ENCODE assay signal across 21 cellular contexts in genomic region chr11:95989780-95990179, GRCh38.
"Had no signal": no experiment of that assay in that cellular context is flagged by ENCODE, and none has a peak within 500 bp of the region (broad histone marks: within the 10 kb centered on the region; RNA-seq: fewer than 3 reads in every experiment).

No MANE protein-coding gene starts in this region.

- H3K4me3 ChIP-seq: esophagus muscularis mucosa, gastrocnemius medialis, heart right ventricle, lower lobe of right lung, sigmoid colon, skin epidermis, tibial artery, upper lobe of right lung, vagina had no signal

- H3K36me3 ChIP-seq: gastrocnemius medialis had no signal

- H3K27ac ChIP-seq: esophagus muscularis mucosa, gastrocnemius medialis, heart right ventricle, lower lobe of right lung, sigmoid colon, skin epidermis, upper lobe of right lung, vagina had no signal

- H3K27ac Mint-ChIP-seq: memory B cell; stimulated activated naive B cell treated with anti-CD40 and anti-IgM and Interleukin-4, amounts not matched to agents 10 μg/mL and 1 μg/mL and 100 μg/mL, for 72 hours had no signal

- DNase-seq: effector memory CD4-positive, alpha-beta T cell; gastrocnemius medialis; heart right ventricle; hypothalamus; kidney glomerular epithelial cell; lower lobe of right lung; naive thymus-derived CD8-positive, alpha-beta T cell; posterior cingulate gyrus; sigmoid colon; stimulated activated CD4-positive, alpha-beta T cell treated with anti-CD3 and anti-CD28 coated beads, Interleukin-2, amount 100 ng/mL, for 24 hours; stimulated activated CD4-positive, alpha-beta T cell treated with anti-CD3 and anti-CD28 coated beads, Interleukin-4, amount 100 ng/mL, for 4 hours; stimulated activated naive B cell treated with anti-CD40 and anti-IgM and Interleukin-4, amounts not matched to agents 10 μg/mL and 1 μg/mL and 100 μg/mL, for 72 hours; stimulated activated naive CD8-positive, alpha-beta T cell treated with anti-CD3 and anti-CD28 coated beads, Interleukin-15, amount 100 ng/mL, for 72 hours; tibial artery; upper lobe of right lung had no signal

- H3K4me3 Mint-ChIP-seq: memory B cell; neural crest cell; stimulated activated naive B cell treated with anti-CD40 and anti-IgM and Interleukin-4, amounts not matched to agents 10 μg/mL and 1 μg/mL and 100 μg/mL, for 72 hours; stimulated activated naive CD8-positive, alpha-beta T cell treated with anti-CD3 and anti-CD28 coated beads, Interleukin-15, amount 100 ng/mL, for 72 hours had no signal

- H3K27me3 Mint-ChIP-seq: memory B cell; naive thymus-derived CD8-positive, alpha-beta T cell; stimulated activated naive B cell treated with anti-CD40 and anti-IgM and Interleukin-4, amounts not matched to agents 10 μg/mL and 1 μg/mL and 100 μg/mL, for 72 hours; stimulated activated naive CD8-positive, alpha-beta T cell treated with anti-CD3 and anti-CD28 coated beads, Interleukin-15, amount 100 ng/mL, for 72 hours had no signal

- H3K9me3 ChIP-seq: esophagus muscularis mucosa, gastrocnemius medialis, heart right ventricle, lower lobe of right lung, sigmoid colon, tibial artery, upper lobe of right lung, vagina had no signal

- ATAC-seq: gastrocnemius medialis; heart right ventricle; left lobe of liver; lower lobe of right lung; naive thymus-derived CD8-positive, alpha-beta T cell; stimulated activated naive B cell treated with anti-CD40 and anti-IgM and Interleukin-4, amounts not matched to agents 10 μg/mL and 1 μg/mL and 100 μg/mL, for 72 hours; stimulated activated naive CD8-positive, alpha-beta T cell treated with anti-CD3 and anti-CD28 coated beads, Interleukin-15, amount 100 ng/mL, for 72 hours; upper lobe of right lung had no signal

- H3K27me3 ChIP-seq: esophagus muscularis mucosa, gastrocnemius medialis, heart right ventricle, sigmoid colon, tibial artery, upper lobe of right lung, vagina had no signal

- H3K4me1 ChIP-seq: gastrocnemius medialis had no signal

- H3K4me1 Mint-ChIP-seq: memory B cell had no signal

- H3K9me3 Mint-ChIP-seq: memory B cell; naive thymus-derived CD8-positive, alpha-beta T cell; neural crest cell; stimulated activated naive B cell treated with anti-CD40 and anti-IgM and Interleukin-4, amounts not matched to agents 10 μg/mL and 1 μg/mL and 100 μg/mL, for 72 hours; stimulated activated naive CD8-positive, alpha-beta T cell treated with anti-CD3 and anti-CD28 coated beads, Interleukin-15, amount 100 ng/mL, for 72 hours had no signal
